10 cellular contexts compared by ENCODE assay signal in genomic region chr10:14569274-14570060, GRCh38.
DNase-seq lines count a peak whose midpoint lies in the region; ATAC-seq and TF ChIP-seq lines count a peak whose summit lies in the region.
"Had no signal": no experiment of that assay in that cellular context is flagged by ENCODE, and none has a peak within 500 bp of the region (broad histone marks: within the 10 kb centered on the region; RNA-seq: fewer than 3 reads in every experiment).

No MANE protein-coding gene starts in this region.

- H3K4me3 Mint-ChIP-seq in central memory CD8-positive, alpha-beta T cell: peak overlapping the region; percentile 88
- H3K4me3 Mint-ChIP-seq in naive thymus-derived CD4-positive, alpha-beta T cell: peak overlapping the region; percentile 86 to 98 (median 96)
- H3K4me3 Mint-ChIP-seq: GM23338 had no signal

- POLR2A ChIA-PET in naive thymus-derived CD4-positive, alpha-beta T cell (lab: Charles Lee): interaction anchor here (0.7 to 19.3 kb wide), 13 partner anchors 10 to 316 kb away, joined by 3 to 429 read pairs (median 7); partner anchors contain the start of genes CDNF, HSPA14 and MSANTD7

- H4K20me1 ChIP-seq in BLaER1: peaks cover 100% of the 10 kb centered on the region

- H3K27me3 ChIP-seq in BLaER1 (no peaks in the 10 kb centered on the region), Peyer's patch (no peaks in the 10 kb centered on the region)
- no peaks in the 10 kb centered on the region for H3K27me3 ChIP-seq in naive thymus-derived CD4-positive, alpha-beta T cell (ENCODE audit: control insufficient read depth in 2 of 2, insufficient read depth in 2 of 2, low read length in 2 of 2)

- no peak for TF ChIP-seq CTCF in Peyer's patch (IDR thresholded peaks at IDR 0.05)

- peaks cover 89% of the 10 kb centered on the region for H3K4me1 Mint-ChIP-seq in central memory CD8-positive, alpha-beta T cell
- peaks cover 57 to 88% (median 85%) of the 10 kb centered on the region in 7 donors for H3K4me1 Mint-ChIP-seq in naive thymus-derived CD4-positive, alpha-beta T cell

- H3K4me3 ChIP-seq in BLaER1 (no peak overlapping the region), Peyer's patch (no peak overlapping the region)
- peak overlapping the region; percentile 67 for H3K4me3 ChIP-seq in naive thymus-derived CD4-positive, alpha-beta T cell (ENCODE audit: low read length)
- H3K4me3 ChIP-seq: GM23338 had no signal

- intact Hi-C loops in naive thymus-derived CD4-positive, alpha-beta T cell (cut with micrococcal nuclease): loop anchor here (1.0 to 10.0 kb wide), 3 partner anchors 9 to 1267 kb away; partner anchors contain the start of genes DCLRE1C (in 1 of the 2), MEIG1 (in 1 of the 2) and PHYH (in 1 of the 2)

- H3K27ac ChIP-seq in BLaER1 (peak overlapping the region; percentile 52; the same call in 1 of the 2 replicates), Peyer's patch (peak overlapping the region; percentile 26 to 69 (median 52))
- H3K27ac ChIP-seq in naive thymus-derived CD4-positive, alpha-beta T cell (ENCODE audit: low read depth, low read length): peak overlapping the region; percentile 87

- peaks cover 5% of the 10 kb centered on the region for H3K9me3 Mint-ChIP-seq in central memory CD8-positive, alpha-beta T cell
- H3K9me3 Mint-ChIP-seq in naive thymus-derived CD4-positive, alpha-beta T cell: peaks cover 0 to 16% (median 5%) of the 10 kb centered on the region in 11 donors

- H3K36me3 ChIP-seq in BLaER1: peaks cover 76% of the 10 kb centered on the region
- H3K36me3 ChIP-seq in Peyer's patch: no peaks in the 10 kb centered on the region
- peaks cover 0 to 29% (median 6%) of the 10 kb centered on the region in 3 experiments for H3K36me3 ChIP-seq in naive thymus-derived CD4-positive, alpha-beta T cell (ENCODE audit: control insufficient read depth in 2 of 3, insufficient read depth in 3 of 3, low read length in 3 of 3)

- H3K27me3 Mint-ChIP-seq in central memory CD8-positive, alpha-beta T cell: no peaks in the 10 kb centered on the region
- H3K27me3 Mint-ChIP-seq in naive thymus-derived CD4-positive, alpha-beta T cell: no peaks in the 10 kb centered on the region

- DNase-seq in Peyer's patch (peak in 2 of 3 donors; percentile 53 to 68), GM03348 (ENCODE audit: low spot score) (no peak), DMS53 (lab: John Stamatoyannopoulos, UW) (no peak)
- DNase-seq in central memory CD8-positive, alpha-beta T cell (ENCODE audit: low spot score in 2 of 2): no peak
- DNase-seq in naive thymus-derived CD4-positive, alpha-beta T cell: peak in 7 of 9 donors; percentile 50 to 65 (median 57)
- DNase-seq: NCI-H1436 had no signal

- no peak for TF ChIP-seq POLR2A in Peyer's patch (IDR thresholded peaks at IDR 0.05)

- peak overlapping the region; percentile 97 for H3K27ac Mint-ChIP-seq in central memory CD8-positive, alpha-beta T cell (ENCODE audit: low read depth)
- H3K27ac Mint-ChIP-seq in naive thymus-derived CD4-positive, alpha-beta T cell: peak overlapping the region; percentile 93 to 100 (median 99)
- H3K27ac Mint-ChIP-seq: GM23338 had no signal

- H3K9ac ChIP-seq in BLaER1: no peak overlapping the region

- H3K4me1 ChIP-seq in BLaER1 (peaks cover 75% of the 10 kb centered on the region), Peyer's patch (peaks cover 0 to 12% (median 4%) of the 10 kb centered on the region in 4 donors)
- peaks cover 59% of the 10 kb centered on the region in 2 donors for H3K4me1 ChIP-seq in naive thymus-derived CD4-positive, alpha-beta T cell (ENCODE audit: control insufficient read depth in 2 of 2, insufficient read depth in 2 of 2, low read length in 2 of 2)

- H3K9me3 ChIP-seq in BLaER1: peaks cover 30% of the 10 kb centered on the region
- no peaks in the 10 kb centered on the region for H3K9me3 ChIP-seq in Peyer's patch
- H3K9me3 ChIP-seq in naive thymus-derived CD4-positive, alpha-beta T cell (ENCODE audit: control insufficient read depth in 2 of 3, low read length in 3 of 3): no peaks in the 10 kb centered on the region

- no peak overlapping the region for H3K4me2 ChIP-seq in BLaER1
- H3K4me2 ChIP-seq: GM23338 had no signal

- CTCF ChIA-PET in naive thymus-derived CD4-positive, alpha-beta T cell (lab: Charles Lee): interaction anchor here (0.6 to 4.1 kb wide), 5 partner anchors 9 to 19 kb away, joined by 3 to 17 read pairs (median 5); no protein-coding TSS in a partner anchor

- peak; percentile 13 for ATAC-seq in central memory CD8-positive, alpha-beta T cell (replicated peaks; ENCODE audit: extremely low read depth, poor library complexity, severe bottlenecking)
- peak; percentile 16 for ATAC-seq in naive thymus-derived CD4-positive, alpha-beta T cell
- no peak for ATAC-seq in GM21529 (IDR thresholded peaks at IDR 0.05; ENCODE audit: unreplicated experiment)
- ATAC-seq in HG03439 (IDR thresholded peaks at IDR 0.05; ENCODE audit: unreplicated experiment): no peak
- ATAC-seq: GM23338 had no signal

- peaks cover 53% of the 10 kb centered on the region for H3K36me3 Mint-ChIP-seq in central memory CD8-positive, alpha-beta T cell (ENCODE audit: insufficient read depth)
- peaks cover 15 to 55% (median 38%) of the 10 kb centered on the region in 5 donors for H3K36me3 Mint-ChIP-seq in naive thymus-derived CD4-positive, alpha-beta T cell

Comparison
In these comparisons a context has a peak if more than half of its experiments do, and no peak if none do; other contexts are left out.
1. DNase-seq: peak in Peyer's patch (2 of 3) and naive thymus-derived CD4-positive, alpha-beta T cell (7 of 9); none in central memory CD8-positive, alpha-beta T cell (0 of 2), GM03348 (single experiment) and DMS53 (single experiment).
2. ATAC-seq: peak in central memory CD8-positive, alpha-beta T cell (single experiment) and naive thymus-derived CD4-positive, alpha-beta T cell (single experiment); none in GM21529 (single experiment) and HG03439 (single experiment).
3. Peak in every context shown above with its lines, with median percentiles within 50 percentile points of each other: H3K27ac ChIP-seq.